In the genomic region with DNA sequence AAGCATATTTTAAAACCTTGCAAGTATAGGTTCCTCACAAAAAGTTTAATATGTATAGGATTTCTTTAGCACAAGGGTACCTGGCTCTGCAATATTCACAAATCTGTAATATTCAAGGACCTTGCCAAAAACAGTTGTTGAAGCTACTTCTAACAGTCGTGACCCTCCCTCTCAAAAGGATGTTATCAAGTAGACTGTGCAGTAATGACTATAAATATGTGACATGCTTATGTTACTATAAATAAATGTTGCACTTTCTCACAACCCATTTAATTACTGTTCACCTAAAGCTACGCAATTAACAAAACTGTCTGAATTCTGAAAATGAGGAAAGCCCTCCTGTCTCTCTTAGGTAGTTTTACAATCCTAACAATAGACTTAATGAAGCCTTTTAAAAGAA, we compare ENCODE assay signal across 17 cellular contexts.
"Had no signal": no experiment of that assay in that cellular context is flagged by ENCODE, and none has a peak within 500 bp of the region (broad histone marks: within the 10 kb centered on the region; RNA-seq: fewer than 3 reads in every experiment).

No MANE protein-coding gene starts in this region.

- H3K27ac Mint-ChIP-seq: memory B cell, mesothelial cell of epicardium had no signal

- ATAC-seq: esophagus mucosa, left lung, lower lobe of right lung, natural killer cell had no signal

- H3K36me3 Mint-ChIP-seq: natural killer cell had no signal

- H3K27me3 ChIP-seq: dorsolateral prefrontal cortex, left lung, right atrium auricular region, sigmoid colon, tibial artery, upper lobe of left lung, uterus had no signal

- DNase-seq: cortex of kidney; dorsolateral prefrontal cortex; effector CD8-positive, alpha-beta T cell; left lung; lower lobe of right lung; natural killer cell; sigmoid colon; stimulated activated naive CD4-positive, alpha-beta T cell treated with Interleukin-2 at 50 U/mL for 16 hours; tibial artery; upper lobe of left lung; uterus had no signal

- H3K27me3 Mint-ChIP-seq: memory B cell had no signal

- H3K27ac ChIP-seq: dorsolateral prefrontal cortex, left lung, lower lobe of right lung, right atrium auricular region, sigmoid colon, skin epidermis, tibial artery, upper lobe of left lung, uterus had no signal

- H3K9me3 Mint-ChIP-seq: memory B cell, mesothelial cell of epicardium, natural killer cell, neural crest cell had no signal

- H3K9me3 ChIP-seq: left lung, lower lobe of right lung, right atrium auricular region, sigmoid colon, tibial artery, upper lobe of left lung, uterus had no signal

- H3K4me3 Mint-ChIP-seq: memory B cell, mesothelial cell of epicardium, neural crest cell had no signal
